ENCODE assay signal across 15 cellular contexts in genomic region chr6:97133071-97133470, GRCh38.
A peak's percentile ranks its signal among the peaks of the same experiment; 100 is the strongest.
DNase-seq lines count a peak whose midpoint lies in the region; ATAC-seq and TF ChIP-seq lines count a peak whose summit lies in the region.
"Had no signal": no experiment of that assay in that cellular context is flagged by ENCODE, and none has a peak within 500 bp of the region (broad histone marks: within the 10 kb centered on the region; RNA-seq: fewer than 3 reads in every experiment).

No MANE protein-coding gene starts in this region.

- H3K27ac Mint-ChIP-seq in CD14-positive monocyte, result no peak overlapping the region
- H3K27ac Mint-ChIP-seq in natural killer cell, result no peak overlapping the region
- H3K27ac Mint-ChIP-seq: activated naive CD4-positive, alpha-beta T cell treated with anti-CD3 and anti-CD28 coated beads, Interleukin-2, amount 50 U/mL, for 24 hours had no signal

- H3K36me3 Mint-ChIP-seq in CD14-positive monocyte, result no peaks in the 10 kb centered on the region
- H3K36me3 Mint-ChIP-seq in natural killer cell, result no peaks in the 10 kb centered on the region

- no peak for ATAC-seq in natural killer cell
- ATAC-seq: pancreas had no signal

- peaks cover 0 to 2% (median 0%) of the 10 kb centered on the region in 3 donors for H3K27me3 Mint-ChIP-seq in CD14-positive monocyte (ENCODE audit: low read depth in 3 of 3)
- peaks cover 0 to 2% of the 10 kb centered on the region in 2 donors for H3K27me3 Mint-ChIP-seq in natural killer cell (ENCODE audit: low read depth in 2 of 2)
- H3K27me3 Mint-ChIP-seq: activated naive CD4-positive, alpha-beta T cell treated with anti-CD3 and anti-CD28 coated beads, Interleukin-2, amount 50 U/mL, for 24 hours had no signal

- no peak overlapping the region for H3K4me3 Mint-ChIP-seq in CD14-positive monocyte
- no peak overlapping the region for H3K4me3 Mint-ChIP-seq in natural killer cell
- H3K4me3 Mint-ChIP-seq: activated naive CD4-positive, alpha-beta T cell treated with anti-CD3 and anti-CD28 coated beads, Interleukin-2, amount 50 U/mL, for 24 hours had no signal

- DNase-seq in NCI-H2227 (lab: John Stamatoyannopoulos, UW; ENCODE audit: unreplicated experiment), result peak; percentile 19
- no peak for DNase-seq in NCI-H2227 treated with DMSO at 0.1 percent for 48 hours (lab: John Stamatoyannopoulos, UW)
- peak; percentile 7 for DNase-seq in NCI-H345 treated with DMSO at 0.1 percent for 48 hours (lab: John Stamatoyannopoulos, UW; ENCODE audit: unreplicated experiment)
- peak; percentile 18 for DNase-seq in dermis blood vessel endothelial cell
- peak; percentile 71 for DNase-seq in putamen (ENCODE audit: low spot score)
- DNase-seq in CD14-positive monocyte (ENCODE audit: low spot score), result no peak
- DNase-seq in DMS79 (lab: John Stamatoyannopoulos, UW), result no peak
- no peak for DNase-seq in natural killer cell
- DNase-seq: ACHN; activated CD4-positive, CD25-positive, alpha-beta regulatory T cell; cortex of kidney; NCI-H187; tibial artery had no signal

- intact Hi-C loops in CD14-positive monocyte (cut with micrococcal nuclease), result no loop called here
- intact Hi-C loops in natural killer cell (cut with micrococcal nuclease), result no loop called here

- H3K9me3 Mint-ChIP-seq in CD14-positive monocyte, result peaks cover 0 to 4% (median 2%) of the 10 kb centered on the region in 7 donors
- H3K9me3 Mint-ChIP-seq in natural killer cell, result no peaks in the 10 kb centered on the region
- H3K9me3 Mint-ChIP-seq: activated naive CD4-positive, alpha-beta T cell treated with anti-CD3 and anti-CD28 coated beads, Interleukin-2, amount 50 U/mL, for 24 hours had no signal

- H3K4me1 Mint-ChIP-seq in CD14-positive monocyte, result no peaks in the 10 kb centered on the region
- H3K4me1 Mint-ChIP-seq in natural killer cell, result no peaks in the 10 kb centered on the region
- H3K4me1 Mint-ChIP-seq: activated naive CD4-positive, alpha-beta T cell treated with anti-CD3 and anti-CD28 coated beads, Interleukin-2, amount 50 U/mL, for 24 hours had no signal

- no peak for TF ChIP-seq CTCF in CD14-positive monocyte (IDR thresholded peaks at IDR 0.05)
- TF ChIP-seq CTCF in natural killer cell (IDR thresholded peaks at IDR 0.05), result no peak

Comparison
In these comparisons a context has a peak if more than half of its experiments do, and no peak if none do; other contexts are left out.
1. DNase-seq: peak in NCI-H2227 (single experiment), NCI-H345 treated with DMSO at 0.1 percent for 48 hours (single experiment), dermis blood vessel endothelial cell (single experiment) and putamen (single experiment); none in NCI-H2227 treated with DMSO at 0.1 percent for 48 hours (single experiment), CD14-positive monocyte (single experiment), DMS79 (single experiment) and natural killer cell (single experiment).